In genomic region chr10:49398986-49399385, GRCh38 we compare ENCODE assay signal across 1 cellular context.
TF ChIP-seq lines count a peak whose summit lies in the region.

No MANE protein-coding gene starts in this region.

TF ChIP-seq in WTC11, 78 proteins besides CTCF, POLR2A, EP300 and RAD21 (continued from another document):
- TF ChIP-seq, protein P1, sequence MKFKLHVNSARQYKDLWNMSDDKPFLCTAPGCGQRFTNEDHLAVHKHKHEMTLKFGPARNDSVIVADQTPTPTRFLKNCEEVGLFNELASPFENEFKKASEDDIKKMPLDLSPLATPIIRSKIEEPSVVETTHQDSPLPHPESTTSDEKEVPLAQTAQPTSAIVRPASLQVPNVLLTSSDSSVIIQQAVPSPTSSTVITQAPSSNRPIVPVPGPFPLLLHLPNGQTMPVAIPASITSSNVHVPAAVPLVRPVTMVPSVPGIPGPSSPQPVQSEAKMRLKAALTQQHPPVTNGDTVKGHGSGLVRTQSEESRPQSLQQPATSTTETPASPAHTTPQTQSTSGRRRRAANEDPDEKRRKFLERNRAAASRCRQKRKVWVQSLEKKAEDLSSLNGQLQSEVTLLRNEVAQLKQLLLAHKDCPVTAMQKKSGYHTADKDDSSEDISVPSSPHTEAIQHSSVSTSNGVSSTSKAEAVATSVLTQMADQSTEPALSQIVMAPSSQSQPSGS (CRISPR knock-in tag; IDR thresholded peaks at IDR 0.05; ENCODE audit: borderline replicate concordance, low read depth) = no peak
- TF ChIP-seq NFYB (CRISPR knock-in tag; conservative IDR thresholded peaks at IDR 0.05; ENCODE audit: low read depth) (no peak), MXD4 (CRISPR knock-in tag; IDR thresholded peaks at IDR 0.05; ENCODE audit: borderline replicate concordance) (no peak), NFATC4 (CRISPR knock-in tag; IDR thresholded peaks at IDR 0.05) (no peak), CREB1 (CRISPR knock-in tag; IDR thresholded peaks at IDR 0.05) (no peak), IRF1 (CRISPR knock-in tag; IDR thresholded peaks at IDR 0.05) (no peak), ETV6 (CRISPR knock-in tag; IDR thresholded peaks at IDR 0.05) (no peak), EMX1 (CRISPR knock-in tag; IDR thresholded peaks at IDR 0.05) (no peak), ZNF416 (CRISPR knock-in tag; IDR thresholded peaks at IDR 0.05) (no peak)
- TF ChIP-seq, protein P2, sequence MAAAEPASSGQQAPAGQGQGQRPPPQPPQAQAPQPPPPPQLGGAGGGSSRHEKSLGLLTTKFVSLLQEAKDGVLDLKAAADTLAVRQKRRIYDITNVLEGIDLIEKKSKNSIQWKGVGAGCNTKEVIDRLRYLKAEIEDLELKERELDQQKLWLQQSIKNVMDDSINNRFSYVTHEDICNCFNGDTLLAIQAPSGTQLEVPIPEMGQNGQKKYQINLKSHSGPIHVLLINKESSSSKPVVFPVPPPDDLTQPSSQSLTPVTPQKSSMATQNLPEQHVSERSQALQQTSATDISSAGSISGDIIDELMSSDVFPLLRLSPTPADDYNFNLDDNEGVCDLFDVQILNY (CRISPR knock-in tag; IDR thresholded peaks at IDR 0.05) = no peak
